Comparison of ENCODE assay signal across 16 cellular contexts in the genomic region with DNA sequence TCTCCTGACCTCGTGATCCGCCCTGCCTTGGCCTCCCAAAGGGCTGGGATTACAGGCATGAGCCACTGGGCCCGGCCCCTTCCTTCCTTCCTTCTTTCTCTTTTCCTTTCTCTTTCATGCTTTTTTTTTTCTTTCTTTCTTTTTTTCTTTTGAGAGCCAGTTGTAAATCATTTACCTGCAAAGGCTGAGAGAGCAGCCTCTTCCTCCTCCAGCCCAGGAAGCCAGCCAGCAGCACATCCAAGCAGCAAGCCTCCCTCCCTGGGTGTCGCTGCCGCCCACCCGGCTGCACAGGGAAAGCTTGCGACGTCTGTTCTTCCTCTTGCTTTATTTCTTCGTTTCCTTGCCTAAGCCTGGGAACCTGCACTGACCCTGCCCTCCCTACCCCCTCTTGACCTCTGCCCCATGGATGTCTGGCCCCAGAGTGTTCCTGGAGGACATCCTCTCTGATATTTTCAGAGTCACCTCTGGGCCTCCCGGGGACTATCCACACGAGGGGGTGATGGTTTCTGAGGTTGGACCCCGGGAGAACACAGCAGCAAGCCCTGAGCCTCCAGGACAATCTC.
DNase-seq lines count a peak whose midpoint lies in the region; ATAC-seq and TF ChIP-seq lines count a peak whose summit lies in the region.
"Had no signal": no experiment of that assay in that cellular context is flagged by ENCODE, and none has a peak within 500 bp of the region (broad histone marks: within the 10 kb centered on the region; RNA-seq: fewer than 3 reads in every experiment).

No MANE protein-coding gene starts in this region.

- H3K27me3 ChIP-seq in osteoblast (ENCODE audit: insufficient read depth, low read length) = peaks cover 4% of the 10 kb centered on the region

- H3K27ac Mint-ChIP-seq in activated CD4-positive, alpha-beta memory T cell treated with anti-CD3 and anti-CD28 coated beads, Interleukin-2, amount 10 ng/mL, durations not matched to agents 7 days and 5 days = no peak overlapping the region
- H3K27ac Mint-ChIP-seq: T-helper 17 cell had no signal

- POLR2A ChIA-PET in activated CD4-positive, alpha-beta memory T cell treated with anti-CD3 and anti-CD28 coated beads, Interleukin-2, amount 10 ng/mL, durations not matched to agents 7 days and 5 days (lab: Charles Lee) = no interaction called here

- H3K79me2 ChIP-seq in osteoblast (ENCODE audit: insufficient read depth, low read length) = no peaks in the 10 kb centered on the region

- TF ChIP-seq CTCF in epithelial cell of proximal tubule (conservative IDR thresholded peaks at IDR 0.05; ENCODE audit: low read depth, low read length) (no peak), osteoblast (IDR thresholded peaks at IDR 0.05; ENCODE audit: extremely low read depth, low read depth, low read length) (no peak)

- H2AFZ ChIP-seq in osteoblast (ENCODE audit: low read length) = no peak overlapping the region
- H2AFZ ChIP-seq: PC-9 had no signal

- no peaks in the 10 kb centered on the region for H3K9me3 ChIP-seq in osteoblast (ENCODE audit: low read depth, low read length)

- H3K4me2 ChIP-seq in osteoblast (ENCODE audit: insufficient read depth, low read length) = no peak overlapping the region
- H3K4me2 ChIP-seq: PC-9 had no signal

- H3K4me1 Mint-ChIP-seq in activated CD4-positive, alpha-beta memory T cell treated with anti-CD3 and anti-CD28 coated beads, Interleukin-2, amount 10 ng/mL, durations not matched to agents 7 days and 5 days = peaks cover 7% of the 10 kb centered on the region

- ATAC-seq in HG03135 (IDR thresholded peaks at IDR 0.05; ENCODE audit: unreplicated experiment) = no peak
- no peak for ATAC-seq in GM21360 (IDR thresholded peaks at IDR 0.05; ENCODE audit: unreplicated experiment)
- no peak for ATAC-seq in GM21723 (IDR thresholded peaks at IDR 0.05; ENCODE audit: unreplicated experiment)
- ATAC-seq: stimulated activated naive CD8-positive, alpha-beta T cell treated with anti-CD3 and anti-CD28 coated beads, Interleukin-15, amount 100 ng/mL, for 72 hours; T-helper 17 cell had no signal

- no peak overlapping the region for H3K4me3 Mint-ChIP-seq in activated CD4-positive, alpha-beta memory T cell treated with anti-CD3 and anti-CD28 coated beads, Interleukin-2, amount 10 ng/mL, durations not matched to agents 7 days and 5 days
- H3K4me3 Mint-ChIP-seq: T-helper 17 cell had no signal

- H3K4me3 ChIP-seq in epithelial cell of proximal tubule (ENCODE audit: low read depth, low read length) = peak overlapping the region; percentile 12
- H3K4me3 ChIP-seq in osteoblast (ENCODE audit: insufficient read depth, low read length) = no peak overlapping the region
- H3K4me3 ChIP-seq: PC-9 had no signal

- no peaks in the 10 kb centered on the region for H3K36me3 ChIP-seq in osteoblast (ENCODE audit: insufficient read depth, low read length)

- no peaks in the 10 kb centered on the region for H3K36me3 Mint-ChIP-seq in activated CD4-positive, alpha-beta memory T cell treated with anti-CD3 and anti-CD28 coated beads, Interleukin-2, amount 10 ng/mL, durations not matched to agents 7 days and 5 days (ENCODE audit: low read depth)

- H3K4me1 ChIP-seq in osteoblast (ENCODE audit: insufficient read depth, low read length) = peaks cover 3% of the 10 kb centered on the region

- no peaks in the 10 kb centered on the region for H3K9me3 Mint-ChIP-seq in activated CD4-positive, alpha-beta memory T cell treated with anti-CD3 and anti-CD28 coated beads, Interleukin-2, amount 10 ng/mL, durations not matched to agents 7 days and 5 days
- H3K9me3 Mint-ChIP-seq: stimulated activated naive CD8-positive, alpha-beta T cell treated with anti-CD3 and anti-CD28 coated beads, Interleukin-15, amount 100 ng/mL, for 72 hours had no signal

- CTCF ChIA-PET in activated CD4-positive, alpha-beta memory T cell treated with anti-CD3 and anti-CD28 coated beads, Interleukin-2, amount 10 ng/mL, durations not matched to agents 7 days and 5 days (lab: Charles Lee) = no interaction called here

- peak; percentile 67 for DNase-seq in DMS53 (lab: John Stamatoyannopoulos, UW)
- DNase-seq in HuH-7 (ENCODE audit: low spot score) = peak; percentile 83
- no peak for DNase-seq in epithelial cell of proximal tubule (ENCODE audit: low read depth)
- DNase-seq in osteoblast (ENCODE audit: insufficient read length, low spot score, missing footprints) = peak; percentile 61
- DNase-seq in activated CD4-positive, alpha-beta memory T cell treated with anti-CD3 and anti-CD28 coated beads, Interleukin-2, amount 10 ng/mL, durations not matched to agents 7 days and 5 days = no peak
- DNase-seq: activated CD4-positive, alpha-beta T cell treated with anti-CD3 and anti-CD28 coated beads, Interleukin-2, amount 50 U/mL, for 48 hours; activated naive CD4-positive, alpha-beta T cell; central memory CD4-positive, alpha-beta T cell; GDM1; PC-9; stimulated activated naive CD8-positive, alpha-beta T cell treated with anti-CD3 and anti-CD28 coated beads, Interleukin-15, amount 100 ng/mL, for 72 hours; T-helper 17 cell had no signal

- H3K27me3 Mint-ChIP-seq in activated CD4-positive, alpha-beta memory T cell treated with anti-CD3 and anti-CD28 coated beads, Interleukin-2, amount 10 ng/mL, durations not matched to agents 7 days and 5 days = peaks cover 2% of the 10 kb centered on the region

- no peak overlapping the region for H3K27ac ChIP-seq in osteoblast (ENCODE audit: low read depth, low read length)
- H3K27ac ChIP-seq: C4-2B, PC-9 had no signal

- no peaks in the 10 kb centered on the region for H4K20me1 ChIP-seq in osteoblast (ENCODE audit: insufficient read depth, low read length)

Comparison
In these comparisons a context has a peak if more than half of its experiments do, and no peak if none do; other contexts are left out.
1. DNase-seq: peak in DMS53 (single experiment), HuH-7 (single experiment) and osteoblast (single experiment); none in epithelial cell of proximal tubule (single experiment) and activated CD4-positive, alpha-beta memory T cell treated with anti-CD3 and anti-CD28 coated beads, Interleukin-2, amount 10 ng/mL, durations not matched to agents 7 days and 5 days (single experiment).